In the genomic region with DNA sequence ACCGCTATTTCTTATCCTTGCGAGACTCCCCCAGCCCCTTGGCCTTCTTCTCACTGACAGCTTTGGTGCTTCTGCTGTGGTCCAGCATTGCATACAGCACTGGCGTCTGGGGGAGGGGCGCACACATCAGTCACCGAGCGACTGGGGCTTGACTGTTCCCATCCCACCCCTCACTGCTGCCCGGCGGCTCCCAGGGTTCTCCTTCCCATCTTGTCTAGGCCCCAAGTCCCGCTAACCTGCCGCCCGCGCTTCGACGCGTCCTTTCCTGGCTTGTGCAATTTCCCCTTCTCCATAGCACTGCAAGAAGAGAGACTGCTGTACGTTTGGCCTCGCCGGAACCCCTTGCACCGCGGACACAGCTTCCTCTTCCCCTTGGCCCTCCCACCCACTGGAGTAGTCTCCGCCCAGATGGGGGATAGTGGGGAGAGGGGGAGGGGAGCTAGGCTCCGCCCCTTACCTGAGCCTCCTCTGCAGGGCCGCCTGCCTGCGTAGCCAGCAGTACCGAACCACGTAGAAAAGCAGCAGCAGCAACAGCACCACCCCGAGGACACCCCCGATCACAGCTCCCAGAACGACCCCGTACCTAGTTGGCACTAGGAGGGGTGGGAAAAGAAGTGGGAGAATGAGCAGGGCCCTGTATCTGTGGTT, we compare ENCODE assay signal across 7 cellular contexts. TPM values are rescaled to one million over a fixed set of nuclear protein-coding genes. Genes with fewer than 3 reads are reported as not detected.
DNase-seq lines count a peak whose midpoint lies in the region; ATAC-seq and TF ChIP-seq lines count a peak whose summit lies in the region.

No MANE protein-coding gene starts in this region.

- TF ChIP-seq CTCF in OCI-LY3 (IDR thresholded peaks at IDR 0.05; ENCODE audit: low read depth, low read length) (peak; percentile 58), gastroesophageal sphincter (IDR thresholded peaks at IDR 0.05) (peak in 1 of 4 experiments; percentile 44)

- no peaks in the 10 kb centered on the region for H3K9me3 ChIP-seq in OCI-LY3 (ENCODE audit: insufficient read depth, low read length)
- no peaks in the 10 kb centered on the region for H3K9me3 ChIP-seq in gastroesophageal sphincter
- H3K9me3 ChIP-seq in neuron (ENCODE audit: low read length): no peaks in the 10 kb centered on the region
- H3K9me3 ChIP-seq in stomach smooth muscle (ENCODE audit: control insufficient read depth in 2 of 2, low read length in 2 of 2): no peaks in the 10 kb centered on the region

- H3K4me1 ChIP-seq in OCI-LY3 (ENCODE audit: low read length) (peaks cover 24% of the 10 kb centered on the region), gastroesophageal sphincter (peaks cover 0 to 25% (median 12%) of the 10 kb centered on the region in 3 donors), neuron (ENCODE audit: insufficient read depth, low read length) (peaks cover 24% of the 10 kb centered on the region), stomach smooth muscle (ENCODE audit: control insufficient read depth, insufficient read depth, low read length) (peaks cover 15% of the 10 kb centered on the region)

- H3K27ac ChIP-seq in OCI-LY3 (ENCODE audit: low read length): no peak overlapping the region
- H3K27ac ChIP-seq in gastroesophageal sphincter: peak overlapping the region in 3 of 4 donors; percentile 42 to 73 (median 61)
- no peak overlapping the region for H3K27ac ChIP-seq in stomach smooth muscle (ENCODE audit: low read length)

- peak overlapping the region; percentile 86 for H2AFZ ChIP-seq in OCI-LY3 (ENCODE audit: low read depth, low read length)
- no peak overlapping the region for H2AFZ ChIP-seq in neuron (ENCODE audit: low read depth, low read length)

- peak; percentile 85 for DNase-seq in activated effector memory CD4-positive, alpha-beta T cell treated with Interleukin-2 at 50 U/mL for 16 hours

- peak; percentile 75 for ATAC-seq in GM18867 (IDR thresholded peaks at IDR 0.05; ENCODE audit: unreplicated experiment)
- ATAC-seq in HG03439 (IDR thresholded peaks at IDR 0.05; ENCODE audit: unreplicated experiment): peak; percentile 77
- ATAC-seq in gastroesophageal sphincter: peak; percentile 86

- TF ChIP-seq POLR2A in gastroesophageal sphincter (IDR thresholded peaks at IDR 0.05): peak in 1 of 2 donors; percentile 27

- TF ChIP-seq EP300 in gastroesophageal sphincter (IDR thresholded peaks at IDR 0.05): no peak

- peaks cover 12% of the 10 kb centered on the region for H3K27me3 ChIP-seq in OCI-LY3 (ENCODE audit: low read depth, low read length)
- H3K27me3 ChIP-seq in gastroesophageal sphincter: peaks cover 6% of the 10 kb centered on the region
- H3K27me3 ChIP-seq in neuron (ENCODE audit: insufficient read depth, low read length): no peaks in the 10 kb centered on the region
- peaks cover 0 to 2% of the 10 kb centered on the region in 2 donors for H3K27me3 ChIP-seq in stomach smooth muscle (ENCODE audit: control insufficient read depth in 1 of 2, insufficient read depth in 2 of 2, low read length in 2 of 2)

- H3K36me3 ChIP-seq in OCI-LY3 (replicated peaks; ENCODE audit: low read depth, low read length) (no peaks in the 10 kb centered on the region), gastroesophageal sphincter (no peaks in the 10 kb centered on the region), neuron (ENCODE audit: insufficient read depth, low read length) (no peaks in the 10 kb centered on the region), stomach smooth muscle (ENCODE audit: control insufficient read depth in 2 of 2, insufficient read depth in 2 of 2, low read length in 2 of 2) (no peaks in the 10 kb centered on the region)

- H3K4me3 ChIP-seq in OCI-LY3 (ENCODE audit: low read length) (peak overlapping the region; percentile 89), gastroesophageal sphincter (peak overlapping the region; percentile 42 to 67), neuron (ENCODE audit: low read length) (peak overlapping the region; percentile 29), stomach smooth muscle (ENCODE audit: low read length in 2 of 2) (peak overlapping the region; percentile 73 to 84)

- WGBS in gastroesophageal sphincter (ENCODE audit: low coverage in 1 of 2), 2 donors: 0 to 2% methylated on average over 2 to 13 of the region's 30 CpGs

- H3K9ac ChIP-seq in OCI-LY3 (ENCODE audit: low read length): peak overlapping the region; percentile 68
- H3K9ac ChIP-seq in stomach smooth muscle (ENCODE audit: low read length in 2 of 2): peak overlapping the region; percentile 64 to 66

- no peaks in the 10 kb centered on the region for H4K20me1 ChIP-seq in OCI-LY3 (ENCODE audit: insufficient read depth, low read length)

- peaks cover 12% of the 10 kb centered on the region for H3K79me2 ChIP-seq in OCI-LY3 (ENCODE audit: low read length)

- peak overlapping the region; percentile 89 for H3K4me2 ChIP-seq in OCI-LY3 (ENCODE audit: low read length)

RNA-seq across cellular contexts. Expression of a gene that starts 3.8 kb away (rescaled TPM):
- total RNA-seq in gastroesophageal sphincter: 10 to 100 TPM in 2 of 4 donors, 1 to 10 TPM in 2; 5.3 to 18.7 (median 9.4) TPM

RNA-seq across cellular contexts. Expression of a gene that starts 8.2 kb away (rescaled TPM):
- 10 to 100 TPM in 3 of 4 donors, 1 to 10 TPM in 1; 7.5 to 59.1 (median 37.2) TPM for total RNA-seq in gastroesophageal sphincter

RNA-seq across cellular contexts. Expression of a gene that starts 47.5 kb away (rescaled TPM):
- 10 to 100 TPM in 1 of 4 donors, 1 to 10 TPM in 3; 1.6 to 13.8 (median 5.7) TPM for total RNA-seq in gastroesophageal sphincter

Comparison
In these comparisons a context has a peak if more than half of its experiments do, and no peak if none do; other contexts are left out.
1. H3K27ac ChIP-seq: peak in gastroesophageal sphincter (3 of 4); none in OCI-LY3 (single experiment) and stomach smooth muscle (single experiment).
2. H3K4me3 ChIP-seq: peak in every context shown above with its lines; median percentile 89 in OCI-LY3; 78 in stomach smooth muscle; 54 in gastroesophageal sphincter; 29 in neuron.
3. Peak in every context shown above with its lines, with median percentiles within 50 percentile points of each other: ATAC-seq.